ENCODE assay signal across 20 cellular contexts in the genomic region with DNA sequence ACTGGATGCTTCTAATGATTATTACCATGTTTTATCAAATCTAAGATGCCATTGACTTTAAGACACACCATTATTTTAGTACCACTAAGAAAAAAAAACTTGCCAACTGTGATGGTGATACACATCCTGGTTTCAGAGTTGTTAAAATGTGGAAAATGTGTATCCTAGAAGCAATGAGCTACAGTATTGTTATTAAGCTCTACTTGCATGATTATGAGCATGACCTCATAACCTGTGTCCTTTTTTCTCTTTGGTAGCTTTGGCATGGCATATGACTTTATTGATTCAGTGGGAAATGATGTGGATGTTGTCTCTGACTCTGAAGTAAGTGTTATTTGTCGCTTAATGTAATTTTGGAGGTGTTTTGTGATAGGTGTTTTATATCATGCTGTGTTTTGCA. TPM values are rescaled to one million over a fixed set of nuclear protein-coding genes. Genes with fewer than 3 reads are reported as not detected.
DNase-seq lines count a peak whose midpoint lies in the region; ATAC-seq lines count a peak whose summit lies in the region.
"Had no signal": no experiment of that assay in that cellular context is flagged by ENCODE, and none has a peak within 500 bp of the region (broad histone marks: within the 10 kb centered on the region; RNA-seq: fewer than 3 reads in every experiment).

No MANE protein-coding gene starts in this region.

- H3K4me3 Mint-ChIP-seq in T-helper 1 cell treated with Interleukin-12 subunit alpha and Interleukin-12 subunit beta and Interleukin-4 antibody, amounts not matched to agents 30 μg/mL and 1 μg/mL, for 36 hours = no peak overlapping the region
- H3K4me3 Mint-ChIP-seq in stimulated activated naive CD8-positive, alpha-beta T cell treated with anti-CD3 and anti-CD28 coated beads, Interleukin-15, Interleukin-2, amounts not matched to agents 100 ng/mL and 50 ng/mL, for 24 hours = no peak overlapping the region
- H3K4me3 Mint-ChIP-seq: H9 had no signal

- H3K4me1 Mint-ChIP-seq in T-helper 1 cell treated with Interleukin-12 subunit alpha and Interleukin-12 subunit beta and Interleukin-4 antibody, amounts not matched to agents 30 μg/mL and 1 μg/mL, for 36 hours (ENCODE audit: low read depth) = peaks cover 22% of the 10 kb centered on the region
- peaks cover 33% of the 10 kb centered on the region for H3K4me1 Mint-ChIP-seq in stimulated activated naive CD8-positive, alpha-beta T cell treated with anti-CD3 and anti-CD28 coated beads, Interleukin-15, Interleukin-2, amounts not matched to agents 100 ng/mL and 50 ng/mL, for 24 hours (ENCODE audit: low read depth)

- DNase-seq in T-helper 1 cell (no peak), dermis blood vessel endothelial cell (peak; percentile 84), Kasumi-1 (lab: John Stamatoyannopoulos, UW) (no peak)
- no peak for DNase-seq in stimulated activated naive CD8-positive, alpha-beta T cell treated with anti-CD3 and anti-CD28 coated beads, Interleukin-15, Interleukin-2, amounts not matched to agents 100 U/mL and 50 U/mL, for 24 hours
- DNase-seq: 8988T, GF-D8, H9, IMR-90, Karpas-422, NCI-H1105, NCI-H1694, NCI-H2227 treated with DMSO at 0.1 percent for 48 hours, NCI-H524 had no signal

- ATAC-seq in stimulated activated naive CD8-positive, alpha-beta T cell treated with anti-CD3 and anti-CD28 coated beads, Interleukin-15, Interleukin-2, amounts not matched to agents 100 U/mL and 50 U/mL, for 24 hours = no peak
- no peak for ATAC-seq in HG03045 (IDR thresholded peaks at IDR 0.05; ENCODE audit: unreplicated experiment)
- ATAC-seq in GM21381 (IDR thresholded peaks at IDR 0.05; ENCODE audit: unreplicated experiment) = no peak
- ATAC-seq: Panc1, Right ventricle myocardium inferior had no signal

- no peaks in the 10 kb centered on the region for H3K27me3 Mint-ChIP-seq in T-helper 1 cell treated with Interleukin-12 subunit alpha and Interleukin-12 subunit beta and Interleukin-4 antibody, amounts not matched to agents 30 μg/mL and 1 μg/mL, for 36 hours (ENCODE audit: low read depth)
- no peaks in the 10 kb centered on the region for H3K27me3 Mint-ChIP-seq in stimulated activated naive CD8-positive, alpha-beta T cell treated with anti-CD3 and anti-CD28 coated beads, Interleukin-15, Interleukin-2, amounts not matched to agents 100 ng/mL and 50 ng/mL, for 24 hours

- H3K36me3 Mint-ChIP-seq in T-helper 1 cell treated with Interleukin-12 subunit alpha and Interleukin-12 subunit beta and Interleukin-4 antibody, amounts not matched to agents 30 μg/mL and 1 μg/mL, for 36 hours (ENCODE audit: low read depth) = peaks cover 51% of the 10 kb centered on the region
- peaks cover 59% of the 10 kb centered on the region for H3K36me3 Mint-ChIP-seq in stimulated activated naive CD8-positive, alpha-beta T cell treated with anti-CD3 and anti-CD28 coated beads, Interleukin-15, Interleukin-2, amounts not matched to agents 100 ng/mL and 50 ng/mL, for 24 hours (ENCODE audit: low read depth)

- H3K9me3 Mint-ChIP-seq in T-helper 1 cell treated with Interleukin-12 subunit alpha and Interleukin-12 subunit beta and Interleukin-4 antibody, amounts not matched to agents 30 μg/mL and 1 μg/mL, for 36 hours = no peaks in the 10 kb centered on the region
- no peaks in the 10 kb centered on the region for H3K9me3 Mint-ChIP-seq in stimulated activated naive CD8-positive, alpha-beta T cell treated with anti-CD3 and anti-CD28 coated beads, Interleukin-15, Interleukin-2, amounts not matched to agents 100 ng/mL and 50 ng/mL, for 24 hours

- H3K27ac Mint-ChIP-seq in T-helper 1 cell treated with Interleukin-12 subunit alpha and Interleukin-12 subunit beta and Interleukin-4 antibody, amounts not matched to agents 30 μg/mL and 1 μg/mL, for 36 hours = peak overlapping the region; percentile 17
- peak overlapping the region; percentile 18 for H3K27ac Mint-ChIP-seq in stimulated activated naive CD8-positive, alpha-beta T cell treated with anti-CD3 and anti-CD28 coated beads, Interleukin-15, Interleukin-2, amounts not matched to agents 100 ng/mL and 50 ng/mL, for 24 hours
- H3K27ac Mint-ChIP-seq: H9 had no signal

RNA-seq across cellular contexts. Expression of a gene that starts 3.3 kb away (rescaled TPM):
- 18.8 and 19.1 TPM in 2 replicates for total RNA-seq in dermis blood vessel endothelial cell

RNA-seq across cellular contexts. Expression of a gene that starts 39.8 kb away (rescaled TPM):
- not detected in 2 replicates for total RNA-seq in dermis blood vessel endothelial cell
- total RNA-seq: H9, HT1080, IMR-90, Right ventricle myocardium inferior had no signal

RNA-seq across cellular contexts. Expression of a gene that starts 52.8 kb away (rescaled TPM):
- total RNA-seq in dermis blood vessel endothelial cell = 0.34 and 0.65 TPM in 2 replicates
- total RNA-seq: H9, HT1080, IMR-90, Right ventricle myocardium inferior had no signal
